In genomic region chr13:77002590-77003190, GRCh38 we compare ENCODE assay signal across 9 cellular contexts. TPM values are rescaled to one million over a fixed set of nuclear protein-coding genes. Genes with fewer than 3 reads are reported as not detected.
A peak's percentile ranks its signal among the peaks of the same experiment; 100 is the strongest.
DNase-seq lines count a peak whose midpoint lies in the region; ATAC-seq, FAIRE-seq and TF ChIP-seq lines count a peak whose summit lies in the region.
"Had no signal": no experiment of that assay in that cellular context is flagged by ENCODE, and none has a peak within 500 bp of the region (broad histone marks: within the 10 kb centered on the region; RNA-seq: fewer than 3 reads in every experiment).

No MANE protein-coding gene starts in this region.

- no peaks in the 10 kb centered on the region for H3K27me3 Mint-ChIP-seq in stimulated activated naive B cell treated with anti-CD40 and anti-IgM and Interleukin-4, amounts not matched to agents 10 μg/mL and 1 μg/mL and 100 μg/mL, for 72 hours

- no peaks in the 10 kb centered on the region for H3K9me3 Mint-ChIP-seq in stimulated activated naive B cell treated with anti-CD40 and anti-IgM and Interleukin-4, amounts not matched to agents 10 μg/mL and 1 μg/mL and 100 μg/mL, for 72 hours

- peak overlapping the region; percentile 0 for H3K27ac Mint-ChIP-seq in stimulated activated naive B cell treated with anti-CD40 and anti-IgM and Interleukin-4, amounts not matched to agents 10 μg/mL and 1 μg/mL and 100 μg/mL, for 72 hours

- peak; percentile 82 for TF ChIP-seq CTCF in fibroblast of the aortic adventitia (IDR thresholded peaks at IDR 0.05; ENCODE audit: insufficient read depth, low read length)

- peaks cover 12 to 35% of the 10 kb centered on the region in 2 donors for H3K4me1 Mint-ChIP-seq in stimulated activated naive B cell treated with anti-CD40 and anti-IgM and Interleukin-4, amounts not matched to agents 10 μg/mL and 1 μg/mL and 100 μg/mL, for 72 hours

- no peak overlapping the region for H3K4me3 ChIP-seq in fibroblast of the aortic adventitia (ENCODE audit: low read depth, low read length)

- peak; percentile 41 for FAIRE-seq in GM12891 (lab: Jason Lieb, UNC)

- peaks cover 23 to 36% of the 10 kb centered on the region in 2 donors for H3K36me3 Mint-ChIP-seq in stimulated activated naive B cell treated with anti-CD40 and anti-IgM and Interleukin-4, amounts not matched to agents 10 μg/mL and 1 μg/mL and 100 μg/mL, for 72 hours

- no peak overlapping the region for H3K4me3 Mint-ChIP-seq in stimulated activated naive B cell treated with anti-CD40 and anti-IgM and Interleukin-4, amounts not matched to agents 10 μg/mL and 1 μg/mL and 100 μg/mL, for 72 hours

- ATAC-seq in stimulated activated naive B cell treated with anti-CD40 and anti-IgM and Interleukin-4, amounts not matched to agents 10 μg/mL and 1 μg/mL and 100 μg/mL, for 72 hours (replicated peaks) = no peak
- no peak for ATAC-seq in GM18861 (IDR thresholded peaks at IDR 0.05; ENCODE audit: unreplicated experiment)

- peak; percentile 29 for DNase-seq in AG08396 (ENCODE audit: low spot score)
- no peak for DNase-seq in GM12891 (ENCODE audit: insufficient read length, low spot score)
- DNase-seq in SHP77 treated with DMSO at 0.1 percent for 48 hours (lab: John Stamatoyannopoulos, UW) = peak; percentile 2
- DNase-seq in fibroblast of the aortic adventitia (ENCODE audit: low read depth) = peak; percentile 67
- DNase-seq in stimulated activated naive B cell treated with anti-CD40 and anti-IgM and Interleukin-4, amounts not matched to agents 10 μg/mL and 1 μg/mL and 100 μg/mL, for 72 hours = no peak
- DNase-seq in OCI-M2 (lab: John Stamatoyannopoulos, UW; ENCODE audit: unreplicated experiment) = no peak
- no peak for DNase-seq in stimulated activated CD4-positive, alpha-beta T cell treated with anti-CD3 and anti-CD28 coated beads, Interleukin-4, amount 100 ng/mL, for 24 hours

- TF ChIP-seq POLR2A in GM12891 (IDR thresholded peaks at IDR 0.05; ENCODE audit: low read depth, low read length) = no peak

TF ChIP-seq in GM12891, 5 proteins besides CTCF, POLR2A, EP300 and RAD21:
- TF ChIP-seq POLR2AphosphoS5 (IDR thresholded peaks at IDR 0.05; ENCODE audit: low read depth, low read length) (no peak), TAF1 (IDR thresholded peaks at IDR 0.05; ENCODE audit: low read depth, low read length) (no peak), PAX5 (IDR thresholded peaks at IDR 0.05; ENCODE audit: insufficient read depth, low read length, severe bottlenecking) (no peak), SPI1 (IDR thresholded peaks at IDR 0.05; ENCODE audit: low read depth, low read length) (no peak), POU2F2 (IDR thresholded peaks at IDR 0.05; ENCODE audit: low read depth, low read length) (no peak)

RNA-seq across cellular contexts. Expression of gene CLN5, which starts 10.8 kb away (rescaled TPM):
- 15.4 TPM for polyA plus RNA-seq in GM12891 (2012; ENCODE audit: low read depth, missing spikeins)
- total RNA-seq in fibroblast of the aortic adventitia (ENCODE audit: low replicate concordance) = 40.0 and 46.7 TPM in 2 replicates

RNA-seq across cellular contexts. Expression of gene FBXL3, which starts 24.3 kb away (rescaled TPM):
- 8.8 TPM for polyA plus RNA-seq in GM12891 (2012; ENCODE audit: low read depth, missing spikeins)
- 78.8 and 144 TPM in 2 replicates for total RNA-seq in fibroblast of the aortic adventitia (ENCODE audit: low replicate concordance)

RNA-seq across cellular contexts. Expression of gene ACOD1, which starts 54.4 kb away (rescaled TPM):
- not detected for polyA plus RNA-seq in GM12891 (2012; ENCODE audit: low read depth, missing spikeins)
- not detected in 2 replicates for total RNA-seq in fibroblast of the aortic adventitia (ENCODE audit: low replicate concordance)
- total RNA-seq: glomerular endothelial cell had no signal

Comparison
In these comparisons a context has a peak if more than half of its experiments do, and no peak if none do; other contexts are left out.
1. DNase-seq: peak in AG08396 (single experiment), SHP77 treated with DMSO at 0.1 percent for 48 hours (single experiment) and fibroblast of the aortic adventitia (single experiment); none in GM12891 (single experiment), stimulated activated naive B cell treated with anti-CD40 and anti-IgM and Interleukin-4, amounts not matched to agents 10 μg/mL and 1 μg/mL and 100 μg/mL, for 72 hours (single experiment), OCI-M2 (single experiment) and stimulated activated CD4-positive, alpha-beta T cell treated with anti-CD3 and anti-CD28 coated beads, Interleukin-4, amount 100 ng/mL, for 24 hours (single experiment).